8 cellular contexts compared by ENCODE assay signal in genomic region chr2:667332-668000, GRCh38. TPM values are rescaled to one million over a fixed set of nuclear protein-coding genes. Genes with fewer than 3 reads are reported as not detected.
A peak's percentile ranks its signal among the peaks of the same experiment; 100 is the strongest.
DNase-seq lines count a peak whose midpoint lies in the region; ATAC-seq and TF ChIP-seq lines count a peak whose summit lies in the region.

No MANE protein-coding gene starts in this region.

- H3K4me1 ChIP-seq in left lung: no peaks in the 10 kb centered on the region

- DNase-seq in SHP77 (lab: John Stamatoyannopoulos, UW) (peak; percentile 35 to 39), SHP77 treated with DMSO at 0.1 percent for 48 hours (lab: John Stamatoyannopoulos, UW) (no peak), LHCN-M2 (ENCODE audit: low read depth) (peak; percentile 81), astrocyte of the hippocampus (ENCODE audit: low read depth, low spot score) (peak; percentile 69), left lung (no peak), cortex of kidney (lab: John Stamatoyannopoulos, UW) (no peak)

- H3K27ac ChIP-seq in left lung: no peak overlapping the region

- peaks cover 0 to 80% of the 10 kb centered on the region in 2 donors for H3K36me3 ChIP-seq in left lung

- no peak overlapping the region for H3K4me3 ChIP-seq in left lung

- intact Hi-C loops in left lung (cut with DNase I): no loop called here

- TF ChIP-seq CTCF in left lung (IDR thresholded peaks at IDR 0.05): peak in 1 of 2 donors; percentile 21

- peak; percentile 71 for ATAC-seq in left lung
- no peak for ATAC-seq in GM18867 (IDR thresholded peaks at IDR 0.05; ENCODE audit: unreplicated experiment)
- no peak for ATAC-seq in GM18873 (IDR thresholded peaks at IDR 0.05; ENCODE audit: low FRiP score, unreplicated experiment)

- H3K27me3 ChIP-seq in left lung: no peaks in the 10 kb centered on the region

- peaks cover 0 to 16% of the 10 kb centered on the region in 2 donors for H3K9me3 ChIP-seq in left lung

RNA-seq across cellular contexts. Expression of gene TMEM18, which starts 9.7 kb away (rescaled TPM):
- 29.1 TPM in 2 replicates for total RNA-seq in LHCN-M2 (2014; rRNA removed)
- polyA plus RNA-seq in LHCN-M2 (2012): 30.8 TPM
- total RNA-seq in left lung: 10 to 100 TPM; 16.9 to 27.3 TPM

Comparison
In these comparisons a context has a peak if more than half of its experiments do, and no peak if none do; other contexts are left out.
1. DNase-seq: peak in SHP77 (2 of 2), LHCN-M2 (single experiment) and astrocyte of the hippocampus (single experiment); none in SHP77 treated with DMSO at 0.1 percent for 48 hours (single experiment), left lung (0 of 2) and cortex of kidney (single experiment).